12 cellular contexts compared by ENCODE assay signal in genomic region chr5:124866355-124867063, GRCh38.
DNase-seq lines count a peak whose midpoint lies in the region; ATAC-seq, FAIRE-seq and TF ChIP-seq lines count a peak whose summit lies in the region.
"Had no signal": no experiment of that assay in that cellular context is flagged by ENCODE, and none has a peak within 500 bp of the region (broad histone marks: within the 10 kb centered on the region; RNA-seq: fewer than 3 reads in every experiment).

No MANE protein-coding gene starts in this region.

- peaks cover 21% of the 10 kb centered on the region for H3K4me1 Mint-ChIP-seq in GM23338
- H3K4me1 Mint-ChIP-seq in astrocyte (ENCODE audit: low read depth, unreplicated experiment): peaks cover 33% of the 10 kb centered on the region
- H3K4me1 Mint-ChIP-seq in neural progenitor cell: peaks cover 40% of the 10 kb centered on the region
- no peaks in the 10 kb centered on the region for H3K4me1 Mint-ChIP-seq in CD4-positive, alpha-beta memory T cell

- H3K27ac ChIP-seq in GM23338 (ENCODE audit: low read depth) (no peak overlapping the region), astrocyte (ENCODE audit: low read depth, low read length) (peak overlapping the region; percentile 66), neural progenitor cell (no peak overlapping the region)
- H3K27ac ChIP-seq in CD4-positive, alpha-beta memory T cell (ENCODE audit: low read depth, low read length): no peak overlapping the region

- H3K9ac ChIP-seq in astrocyte (ENCODE audit: low read length) (peak overlapping the region; percentile 44), neural progenitor cell (no peak overlapping the region)

- H3K36me3 Mint-ChIP-seq in GM23338 (ENCODE audit: low read depth): no peaks in the 10 kb centered on the region; the same call in 2 of the 3 replicates
- H3K36me3 Mint-ChIP-seq in astrocyte (ENCODE audit: low read depth, unreplicated experiment): no peaks in the 10 kb centered on the region
- H3K36me3 Mint-ChIP-seq in neural progenitor cell: no peaks in the 10 kb centered on the region
- H3K36me3 Mint-ChIP-seq in CD4-positive, alpha-beta memory T cell: no peaks in the 10 kb centered on the region

- H3F3A ChIP-seq in GM23338 (replicated peaks; ENCODE audit: low read depth) (no peaks in the 10 kb centered on the region), neural progenitor cell (ENCODE audit: low read depth) (no peaks in the 10 kb centered on the region)

- CTCF ChIA-PET in CD4-positive, alpha-beta memory T cell (lab: Charles Lee; ENCODE audit: partially characterized antibody): no interaction called here

- H3K27me3 Mint-ChIP-seq in GM23338 (ENCODE audit: insufficient read depth, low read depth, poor library complexity) (no peaks in the 10 kb centered on the region), astrocyte (ENCODE audit: low read depth, unreplicated experiment) (no peaks in the 10 kb centered on the region), neural progenitor cell (ENCODE audit: insufficient read depth, low read depth) (no peaks in the 10 kb centered on the region)
- no peaks in the 10 kb centered on the region for H3K27me3 Mint-ChIP-seq in CD4-positive, alpha-beta memory T cell

- H3K27me3 ChIP-seq in GM23338 (ENCODE audit: insufficient read depth) (no peaks in the 10 kb centered on the region), astrocyte (ENCODE audit: insufficient read depth, low read length) (no peaks in the 10 kb centered on the region), neural progenitor cell (no peaks in the 10 kb centered on the region)
- no peaks in the 10 kb centered on the region for H3K27me3 ChIP-seq in CD4-positive, alpha-beta memory T cell (ENCODE audit: insufficient read depth, low read length)

- no peaks in the 10 kb centered on the region for H3K36me3 ChIP-seq in GM23338 (ENCODE audit: insufficient read depth)
- no peaks in the 10 kb centered on the region for H3K36me3 ChIP-seq in astrocyte (ENCODE audit: insufficient read depth, low read length)
- H3K36me3 ChIP-seq in neural progenitor cell: no peaks in the 10 kb centered on the region
- no peaks in the 10 kb centered on the region for H3K36me3 ChIP-seq in CD4-positive, alpha-beta memory T cell (ENCODE audit: insufficient read depth, low read length)

- H3K27ac Mint-ChIP-seq in GM23338 (no peak overlapping the region), astrocyte (ENCODE audit: unreplicated experiment) (peak overlapping the region; percentile 85), neural progenitor cell (peak overlapping the region; percentile 8)
- H3K27ac Mint-ChIP-seq in CD4-positive, alpha-beta memory T cell: no peak overlapping the region

- H3K79me2 ChIP-seq in GM23338 (replicated peaks; ENCODE audit: insufficient read depth) (no peaks in the 10 kb centered on the region), astrocyte (ENCODE audit: insufficient read depth, low read length) (no peaks in the 10 kb centered on the region), neural progenitor cell (ENCODE audit: low read depth) (no peaks in the 10 kb centered on the region)

- intact Hi-C loops in CD4-positive, alpha-beta memory T cell (cut with micrococcal nuclease): no loop called here

- no peaks in the 10 kb centered on the region for H4K20me1 ChIP-seq in GM23338 (replicated peaks; ENCODE audit: insufficient read depth)
- H4K20me1 ChIP-seq in astrocyte (ENCODE audit: insufficient read depth, low read length): no peaks in the 10 kb centered on the region
- H4K20me1 ChIP-seq in neural progenitor cell (ENCODE audit: low read depth): no peaks in the 10 kb centered on the region

- no peaks in the 10 kb centered on the region for H3K9me3 ChIP-seq in astrocyte (ENCODE audit: insufficient read depth, low read depth, low read length)
- no peaks in the 10 kb centered on the region for H3K9me3 ChIP-seq in neural progenitor cell (ENCODE audit: low read depth)
- H3K9me3 ChIP-seq in CD4-positive, alpha-beta memory T cell (ENCODE audit: control insufficient read depth in 1 of 2, low read length in 2 of 2): no peaks in the 10 kb centered on the region

- H3K9me3 Mint-ChIP-seq in GM23338 (peaks cover 7% of the 10 kb centered on the region; the same call in 2 of the 3 replicates), astrocyte (ENCODE audit: unreplicated experiment) (peaks cover 4% of the 10 kb centered on the region), neural progenitor cell (peaks cover 10% of the 10 kb centered on the region)
- H3K9me3 Mint-ChIP-seq in CD4-positive, alpha-beta memory T cell: peaks cover 0 to 14% (median 4%) of the 10 kb centered on the region in 8 donors

- 0 out of 2 replicates have a peak, but pooled peaks cover 3% of the 10 kb centered on the region for H3K9me2 ChIP-seq in GM23338 (ENCODE audit: insufficient read depth)

- FAIRE-seq in astrocyte (lab: Jason Lieb, UNC): no peak

- H3K4me1 ChIP-seq in GM23338 (ENCODE audit: insufficient read depth) (peaks cover 15% of the 10 kb centered on the region), astrocyte (ENCODE audit: insufficient read depth, low read length) (peaks cover 11% of the 10 kb centered on the region), neural progenitor cell (peaks cover 10% of the 10 kb centered on the region)
- no peaks in the 10 kb centered on the region for H3K4me1 ChIP-seq in CD4-positive, alpha-beta memory T cell (ENCODE audit: insufficient read depth, low read length)

- ATAC-seq in GM23338: no peak

- H3K4me2 ChIP-seq in GM23338 (peak overlapping the region; percentile 19; the same call in 1 of the 2 replicates), astrocyte (ENCODE audit: low read length) (peak overlapping the region; percentile 58), neural progenitor cell (no peak overlapping the region)

- H2AFZ ChIP-seq in GM23338: no peak overlapping the region
- H2AFZ ChIP-seq in astrocyte (ENCODE audit: low read depth, low read length): peak overlapping the region; percentile 60
- H2AFZ ChIP-seq in neural progenitor cell (replicated peaks): no peak overlapping the region

- TF ChIP-seq CTCF in AG10803 (conservative IDR thresholded peaks at IDR 0.05; ENCODE audit: low read length) (no peak), GM23338 (conservative IDR thresholded peaks at IDR 0.05; ENCODE audit: low read depth in 2 of 2) (no peak), astrocyte (IDR thresholded peaks at IDR 0.05; ENCODE audit: insufficient read depth, low read depth, low read length) (no peak), neural progenitor cell (IDR thresholded peaks at IDR 0.05) (no peak)

- H3K4me3 Mint-ChIP-seq in GM23338 (no peak overlapping the region), astrocyte (ENCODE audit: unreplicated experiment) (peak overlapping the region; percentile 70), neural progenitor cell (no peak overlapping the region)
- no peak overlapping the region for H3K4me3 Mint-ChIP-seq in CD4-positive, alpha-beta memory T cell

- POLR2A ChIA-PET in CD4-positive, alpha-beta memory T cell (lab: Charles Lee; ENCODE audit: partially characterized antibody): no interaction called here

- 0 out of 2 replicates have a peak overlapping the region, but pooled peaks have one; percentile 4 for H3K4me3 ChIP-seq in AG10803 (ENCODE audit: low read length)
- H3K4me3 ChIP-seq in GM23338: no peak overlapping the region
- no peak overlapping the region for H3K4me3 ChIP-seq in astrocyte (ENCODE audit: insufficient read depth, low read depth, low read length)
- H3K4me3 ChIP-seq in neural progenitor cell: no peak overlapping the region
- no peak overlapping the region for H3K4me3 ChIP-seq in CD4-positive, alpha-beta memory T cell (ENCODE audit: low read length in 2 of 2)

- peak; percentile 48 for DNase-seq in AG10803 (ENCODE audit: low read depth)
- no peak for DNase-seq in GM23338 (ENCODE audit: low spot score)
- DNase-seq in astrocyte (ENCODE audit: low read depth): peak; percentile 51
- no peak for DNase-seq in neural progenitor cell (ENCODE audit: low spot score)
- no peak for DNase-seq in kidney glomerular epithelial cell (lab: John Stamatoyannopoulos, UW)
- DNase-seq in stimulated activated CD4-positive, alpha-beta T cell treated with anti-CD3 and anti-CD28 coated beads, Interleukin-15, amount 100 ng/mL, for 24 hours: no peak
- DNase-seq in CD4-positive, alpha-beta memory T cell: no peak
- no peak for DNase-seq in NCI-H2081 treated with DMSO at 0.1 percent for 48 hours (lab: John Stamatoyannopoulos, UW)
- DNase-seq: activated CD4-positive, CD25-positive, alpha-beta regulatory T cell treated with anti-CD3 and anti-CD28 coated beads, Interleukin-2, amount 50 U/mL, for 72 hours; activated T-cell treated with anti-CD3 and anti-CD28 coated beads, Interleukin-2, amount 50 U/mL, for 48 hours; anterior cingulate cortex; NCI-H1436 had no signal

TF ChIP-seq in GM23338, 12 proteins besides CTCF, POLR2A, EP300 and RAD21:
- TF ChIP-seq JUNB (IDR thresholded peaks at IDR 0.05; ENCODE audit: unreplicated experiment) (no peak), EZH2phosphoT487 (IDR thresholded peaks at IDR 0.05; ENCODE audit: unreplicated experiment) (no peak)

Comparison
In these comparisons a context has a peak if more than half of its experiments do, and no peak if none do; other contexts are left out.
1. DNase-seq: peak in AG10803 (single experiment) and astrocyte (single experiment); none in GM23338 (single experiment), neural progenitor cell (single experiment), kidney glomerular epithelial cell (single experiment), stimulated activated CD4-positive, alpha-beta T cell treated with anti-CD3 and anti-CD28 coated beads, Interleukin-15, amount 100 ng/mL, for 24 hours (single experiment), CD4-positive, alpha-beta memory T cell (0 of 5) and NCI-H2081 treated with DMSO at 0.1 percent for 48 hours (single experiment).
2. H3K27ac Mint-ChIP-seq: peak in astrocyte (single experiment) and neural progenitor cell (single experiment); none in GM23338 (single experiment) and CD4-positive, alpha-beta memory T cell (0 of 7).